In the genomic region with DNA sequence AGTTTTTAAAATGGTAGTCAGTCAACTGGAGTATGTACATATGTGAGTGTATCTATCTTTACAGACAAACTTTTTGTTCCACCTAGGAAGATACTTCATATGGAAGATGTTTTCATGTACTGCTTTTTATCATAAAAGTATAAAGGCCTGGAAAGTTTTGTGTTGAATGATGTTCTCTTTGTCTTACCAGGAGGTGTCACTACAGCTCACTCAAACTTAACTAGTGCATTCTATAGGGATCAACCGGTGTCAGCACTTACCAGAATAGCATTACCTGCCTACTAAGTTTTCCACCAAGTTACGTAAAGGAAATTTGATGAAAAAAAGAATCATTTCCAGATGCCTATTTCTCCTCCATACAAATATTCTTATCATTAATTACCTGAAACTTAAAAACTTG, we compare ENCODE assay signal across 11 cellular contexts.
DNase-seq lines count a peak whose midpoint lies in the region; ATAC-seq, FAIRE-seq and TF ChIP-seq lines count a peak whose summit lies in the region.
"Had no signal": no experiment of that assay in that cellular context is flagged by ENCODE, and none has a peak within 500 bp of the region (broad histone marks: within the 10 kb centered on the region; RNA-seq: fewer than 3 reads in every experiment).

No MANE protein-coding gene starts in this region.

- DNase-seq in COR-L47 (lab: John Stamatoyannopoulos, UW) (peak; percentile 22), LNCaP clone FGC (ENCODE audit: low read depth) (no peak), astrocyte (ENCODE audit: low read depth) (peak; percentile 4), left lung (no peak), SIG-M5 (lab: John Stamatoyannopoulos, UW) (no peak)
- no peak for DNase-seq in activated T-cell treated with anti-CD3 and anti-CD28 coated beads, Interleukin-2, amount 50 U/mL, for 72 hours
- DNase-seq in CD8-positive, alpha-beta memory T cell, result no peak
- no peak for DNase-seq in NK-92 treated with Interleukin-12 subunit alpha and Interleukin-12 subunit beta, amount 100 ng/mL, for 24 hours (lab: John Stamatoyannopoulos, UW)
- DNase-seq: adrenal gland, mucosa of descending colon had no signal

- H3K36me3 Mint-ChIP-seq in astrocyte (ENCODE audit: low read depth, unreplicated experiment), result no peaks in the 10 kb centered on the region
- no peaks in the 10 kb centered on the region for H3K36me3 Mint-ChIP-seq in activated T-cell treated with anti-CD3 and anti-CD28 coated beads, Interleukin-2, amount 50 U/mL, for 72 hours (ENCODE audit: insufficient read depth in 2 of 2)
- no peaks in the 10 kb centered on the region for H3K36me3 Mint-ChIP-seq in CD8-positive, alpha-beta memory T cell

- no peaks in the 10 kb centered on the region for H3K4me1 Mint-ChIP-seq in astrocyte (ENCODE audit: low read depth, unreplicated experiment)
- H3K4me1 Mint-ChIP-seq in activated T-cell treated with anti-CD3 and anti-CD28 coated beads, Interleukin-2, amount 50 U/mL, for 72 hours (ENCODE audit: low read depth), result no peaks in the 10 kb centered on the region
- no peaks in the 10 kb centered on the region for H3K4me1 Mint-ChIP-seq in CD8-positive, alpha-beta memory T cell

- H3K4me1 ChIP-seq in astrocyte (ENCODE audit: insufficient read depth, low read length) (no peaks in the 10 kb centered on the region), left lung (no peaks in the 10 kb centered on the region)
- no peaks in the 10 kb centered on the region for H3K4me1 ChIP-seq in CD8-positive, alpha-beta memory T cell (ENCODE audit: insufficient read depth, low read length)
- H3K4me1 ChIP-seq: adrenal gland had no signal

- H3K9me3 ChIP-seq in astrocyte (ENCODE audit: insufficient read depth, low read depth, low read length) (no peaks in the 10 kb centered on the region), left lung (no peaks in the 10 kb centered on the region)
- H3K9me3 ChIP-seq in CD8-positive, alpha-beta memory T cell (ENCODE audit: low read length), result no peaks in the 10 kb centered on the region
- H3K9me3 ChIP-seq: adrenal gland, mucosa of descending colon had no signal

- POLR2A ChIA-PET in CD8-positive, alpha-beta memory T cell (lab: Charles Lee), result no interaction called here

- H3K79me2 ChIP-seq in astrocyte (ENCODE audit: insufficient read depth, low read length), result no peaks in the 10 kb centered on the region

- no peak overlapping the region for H3K27ac Mint-ChIP-seq in astrocyte (ENCODE audit: unreplicated experiment)
- H3K27ac Mint-ChIP-seq in activated T-cell treated with anti-CD3 and anti-CD28 coated beads, Interleukin-2, amount 50 U/mL, for 72 hours, result no peak overlapping the region
- no peak overlapping the region for H3K27ac Mint-ChIP-seq in CD8-positive, alpha-beta memory T cell

- H3K36me3 ChIP-seq in astrocyte (ENCODE audit: insufficient read depth, low read length) (no peaks in the 10 kb centered on the region), left lung (no peaks in the 10 kb centered on the region)
- no peaks in the 10 kb centered on the region for H3K36me3 ChIP-seq in CD8-positive, alpha-beta memory T cell (ENCODE audit: insufficient read depth, low read length)
- H3K36me3 ChIP-seq: adrenal gland had no signal

- CTCF ChIA-PET in CD8-positive, alpha-beta memory T cell (lab: Charles Lee), result no interaction called here

- no peaks in the 10 kb centered on the region for H3K9me3 Mint-ChIP-seq in astrocyte (ENCODE audit: unreplicated experiment)
- no peaks in the 10 kb centered on the region for H3K9me3 Mint-ChIP-seq in activated T-cell treated with anti-CD3 and anti-CD28 coated beads, Interleukin-2, amount 50 U/mL, for 72 hours
- peaks cover 0 to 4% (median 3%) of the 10 kb centered on the region in 5 donors for H3K9me3 Mint-ChIP-seq in CD8-positive, alpha-beta memory T cell

- H3K27me3 Mint-ChIP-seq in astrocyte (ENCODE audit: low read depth, unreplicated experiment), result peaks cover 10% of the 10 kb centered on the region
- peaks cover 10% of the 10 kb centered on the region for H3K27me3 Mint-ChIP-seq in activated T-cell treated with anti-CD3 and anti-CD28 coated beads, Interleukin-2, amount 50 U/mL, for 72 hours (ENCODE audit: low read depth)
- H3K27me3 Mint-ChIP-seq in CD8-positive, alpha-beta memory T cell, result no peaks in the 10 kb centered on the region

- no peak overlapping the region for H3K9ac ChIP-seq in astrocyte (ENCODE audit: low read length)

- no peak overlapping the region for H3K27ac ChIP-seq in astrocyte (ENCODE audit: low read depth, low read length)
- no peak overlapping the region for H3K27ac ChIP-seq in left lung
- H3K27ac ChIP-seq in CD8-positive, alpha-beta memory T cell (ENCODE audit: low read depth, low read length), result no peak overlapping the region
- H3K27ac ChIP-seq: adrenal gland had no signal

- no peak for FAIRE-seq in astrocyte (lab: Jason Lieb, UNC)
- FAIRE-seq: GM18507 had no signal

- intact Hi-C loops in left lung (cut with DNase I), result loop anchor here in 1 of 2 donors (5.0 kb wide), 1 partner anchor 793 kb away; no protein-coding TSS in a partner anchor

- H2AFZ ChIP-seq in astrocyte (ENCODE audit: low read depth, low read length), result no peak overlapping the region

- peak; percentile 56 for TF ChIP-seq CTCF in LNCaP clone FGC (IDR thresholded peaks at IDR 0.05; ENCODE audit: control insufficient read depth, extremely low read depth, insufficient read depth)
- TF ChIP-seq CTCF in astrocyte (IDR thresholded peaks at IDR 0.05; ENCODE audit: insufficient read depth, low read depth, low read length), result peak; percentile 31
- TF ChIP-seq CTCF in left lung (IDR thresholded peaks at IDR 0.05), result peak in 1 of 2 donors; percentile 20

- ATAC-seq in left lung, result peak; percentile 46
- no peak for ATAC-seq in activated T-cell treated with anti-CD3 and anti-CD28 coated beads, Interleukin-2, amount 50 U/mL, for 72 hours (replicated peaks in 1 of 2)
- ATAC-seq: mucosa of descending colon had no signal

- H3K4me2 ChIP-seq in astrocyte (ENCODE audit: low read length), result no peak overlapping the region

- no peaks in the 10 kb centered on the region for H3K27me3 ChIP-seq in astrocyte (ENCODE audit: insufficient read depth, low read length)
- H3K27me3 ChIP-seq in left lung, result no peaks in the 10 kb centered on the region
- no peaks in the 10 kb centered on the region for H3K27me3 ChIP-seq in CD8-positive, alpha-beta memory T cell (ENCODE audit: insufficient read depth, low read length, poor library complexity, severe bottlenecking)
- H3K27me3 ChIP-seq: adrenal gland had no signal

- no peak overlapping the region for H3K4me3 Mint-ChIP-seq in astrocyte (ENCODE audit: unreplicated experiment)
- no peak overlapping the region for H3K4me3 Mint-ChIP-seq in activated T-cell treated with anti-CD3 and anti-CD28 coated beads, Interleukin-2, amount 50 U/mL, for 72 hours
- H3K4me3 Mint-ChIP-seq in CD8-positive, alpha-beta memory T cell, result no peak overlapping the region

- H3K4me3 ChIP-seq in LNCaP clone FGC (ENCODE audit: low read depth, low read length) (no peak overlapping the region), astrocyte (ENCODE audit: insufficient read depth, low read depth, low read length) (no peak overlapping the region), left lung (no peak overlapping the region)
- no peak overlapping the region for H3K4me3 ChIP-seq in CD8-positive, alpha-beta memory T cell (ENCODE audit: low read length)
- H3K4me3 ChIP-seq: adrenal gland, mucosa of descending colon had no signal

- H4K20me1 ChIP-seq in astrocyte (ENCODE audit: insufficient read depth, low read length), result no peaks in the 10 kb centered on the region

Comparison
In these comparisons a context has a peak if more than half of its experiments do, and no peak if none do; other contexts are left out.
1. DNase-seq: peak in COR-L47 (single experiment) and astrocyte (single experiment); none in LNCaP clone FGC (single experiment), left lung (0 of 2), activated T-cell treated with anti-CD3 and anti-CD28 coated beads, Interleukin-2, amount 50 U/mL, for 72 hours (0 of 2), SIG-M5 (single experiment), CD8-positive, alpha-beta memory T cell (0 of 5) and NK-92 treated with Interleukin-12 subunit alpha and Interleukin-12 subunit beta, amount 100 ng/mL, for 24 hours (single experiment).